1 cellular context compared by ENCODE assay signal in the genomic region with DNA sequence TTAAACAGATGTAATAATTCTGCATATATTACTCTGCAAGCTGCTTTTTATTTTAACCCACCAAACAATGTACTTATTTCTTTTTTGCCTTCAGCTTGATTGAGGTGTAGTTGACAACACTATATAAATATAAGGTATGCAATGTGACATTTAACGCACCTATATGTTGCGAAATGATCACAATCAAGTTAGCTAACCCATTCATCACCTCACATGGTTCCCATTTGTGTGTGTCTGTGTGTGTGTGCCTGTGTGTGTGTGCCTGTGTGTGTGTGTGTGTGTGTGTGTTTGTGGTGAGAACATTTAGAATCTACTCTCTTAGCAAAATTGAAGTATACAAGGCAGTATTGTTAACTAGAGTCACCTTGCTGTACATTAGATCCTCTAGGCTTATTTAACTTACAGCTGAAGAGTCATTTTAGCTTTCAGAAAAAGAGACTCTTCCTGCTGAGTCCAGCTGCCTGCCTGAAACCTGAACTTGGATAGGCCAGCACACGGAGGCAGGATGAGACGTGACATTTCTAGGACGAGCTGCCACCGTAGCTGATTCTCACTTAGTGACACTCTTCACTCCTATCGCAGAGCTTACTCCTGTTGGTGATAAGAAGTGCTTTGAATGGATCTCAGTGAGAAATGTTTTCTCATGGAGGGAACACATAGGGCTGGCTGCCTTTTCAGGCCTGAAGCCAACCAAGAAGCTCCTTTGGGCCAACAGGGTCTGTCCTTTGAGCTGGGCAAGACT.
TF ChIP-seq lines count a peak whose summit lies in the region.

No MANE protein-coding gene starts in this region.

TF ChIP-seq in K562, 482 proteins besides CTCF, POLR2A, EP300 and RAD21 (continues in another document):
- TF ChIP-seq, protein P1, sequence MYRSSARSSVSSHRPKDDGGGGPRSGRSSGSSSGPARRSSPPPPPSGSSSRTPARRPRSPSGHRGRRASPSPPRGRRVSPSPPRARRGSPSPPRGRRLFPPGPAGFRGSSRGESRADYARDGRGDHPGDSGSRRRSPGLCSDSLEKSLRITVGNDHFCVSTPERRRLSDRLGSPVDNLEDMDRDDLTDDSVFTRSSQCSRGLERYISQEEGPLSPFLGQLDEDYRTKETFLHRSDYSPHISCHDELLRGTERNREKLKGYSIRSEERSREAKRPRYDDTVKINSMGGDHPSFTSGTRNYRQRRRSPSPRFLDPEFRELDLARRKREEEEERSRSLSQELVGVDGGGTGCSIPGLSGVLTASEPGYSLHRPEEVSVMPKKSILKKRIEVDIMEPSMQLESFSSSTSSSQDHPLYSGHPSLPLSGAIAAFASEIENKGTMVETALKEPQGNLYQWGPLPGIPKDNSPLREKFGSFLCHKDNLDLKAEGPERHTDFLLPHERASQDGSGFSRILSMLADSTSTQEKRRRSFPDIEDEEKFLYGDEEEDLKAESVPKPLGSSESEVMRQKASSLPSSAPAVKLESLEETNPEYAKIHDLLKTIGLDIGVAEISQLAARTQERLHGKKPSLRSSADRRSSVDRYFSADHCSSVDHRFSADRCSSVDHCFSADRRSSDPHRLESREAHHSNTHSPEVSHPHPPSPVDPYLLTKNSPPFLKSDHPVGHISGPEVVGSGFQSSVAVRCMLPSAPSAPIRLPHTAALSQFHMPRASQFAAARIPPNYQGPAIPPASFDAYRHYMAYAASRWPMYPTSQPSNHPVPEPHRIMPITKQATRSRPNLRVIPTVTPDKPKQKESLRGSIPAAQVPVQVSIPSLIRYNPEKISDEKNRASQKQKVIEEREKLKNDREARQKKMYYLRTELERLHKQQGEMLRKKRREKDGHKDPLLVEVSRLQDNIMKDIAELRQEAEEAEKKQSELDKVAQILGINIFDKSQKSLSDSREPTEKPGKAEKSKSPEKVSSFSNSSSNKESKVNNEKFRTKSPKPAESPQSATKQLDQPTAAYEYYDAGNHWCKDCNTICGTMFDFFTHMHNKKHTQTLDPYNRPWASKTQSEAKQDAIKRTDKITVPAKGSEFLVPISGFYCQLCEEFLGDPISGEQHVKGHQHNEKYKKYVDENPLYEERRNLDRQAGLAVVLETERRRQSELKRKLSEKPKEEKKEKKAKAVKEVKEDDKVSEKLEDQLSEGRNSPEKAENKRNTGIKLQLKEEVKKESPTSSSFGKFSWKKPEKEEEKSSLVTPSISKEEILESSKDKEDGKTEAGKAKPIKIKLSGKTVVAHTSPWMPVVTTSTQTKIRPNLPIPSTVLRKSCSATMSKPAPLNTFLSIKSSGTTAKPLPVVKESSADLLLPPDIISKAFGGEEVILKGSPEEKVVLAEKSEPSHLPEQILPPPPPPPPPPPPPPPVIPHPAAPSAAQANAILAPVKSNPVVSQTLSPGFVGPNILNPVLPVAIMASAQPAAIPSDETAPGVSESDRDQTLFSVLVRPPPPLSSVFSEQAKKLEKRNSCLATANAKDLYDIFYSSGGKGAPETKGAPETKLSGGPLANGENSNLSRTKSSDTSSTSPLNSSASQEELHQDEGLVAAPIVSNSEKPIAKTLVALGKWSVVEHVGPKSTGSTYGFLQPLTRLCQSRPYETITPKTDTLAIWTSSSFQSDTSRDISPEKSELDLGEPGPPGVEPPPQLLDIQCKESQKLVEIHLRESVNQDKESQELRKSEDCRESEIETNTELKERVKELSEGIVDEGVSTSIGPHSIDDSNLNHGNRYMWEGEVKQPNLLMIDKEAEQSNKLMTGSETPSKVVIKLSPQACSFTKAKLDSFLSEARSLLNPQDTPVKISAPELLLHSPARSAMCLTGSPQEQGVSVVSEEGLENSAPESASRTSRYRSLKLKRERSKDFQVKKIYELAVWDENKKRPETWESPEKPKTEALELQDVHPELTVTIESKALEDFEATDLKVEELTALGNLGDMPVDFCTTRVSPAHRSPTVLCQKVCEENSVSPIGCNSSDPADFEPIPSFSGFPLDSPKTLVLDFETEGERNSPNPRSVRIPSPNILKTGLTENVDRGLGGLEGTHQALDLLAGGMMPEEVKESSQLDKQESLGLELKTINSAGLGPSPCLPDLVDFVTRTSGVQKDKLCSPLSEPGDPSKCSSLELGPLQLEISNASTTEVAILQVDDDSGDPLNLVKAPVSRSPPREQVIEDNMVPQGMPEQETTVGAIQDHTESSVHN (IDR thresholded peaks at IDR 0.05; ENCODE audit: borderline replicate concordance in 1 of 2, low read depth in 1 of 2), result no peak
- TF ChIP-seq EGR1 (conservative IDR thresholded peaks at IDR 0.05) (no peak), ZNF239 (CRISPR knock-in tag; IDR thresholded peaks at IDR 0.05) (no peak), ZNF174 (CRISPR knock-in tag; IDR thresholded peaks at IDR 0.05) (no peak), CBFA2T3 (IDR thresholded peaks at IDR 0.05) (no peak), RFX1 (IDR thresholded peaks at IDR 0.05) (no peak), NFRKB (IDR thresholded peaks at IDR 0.05; ENCODE audit: low read depth) (no peak), PHB (CRISPR knock-in tag; IDR thresholded peaks at IDR 0.05) (no peak), ZZZ3 (IDR thresholded peaks at IDR 0.05) (no peak), GABPB1 (CRISPR knock-in tag; IDR thresholded peaks at IDR 0.05) (no peak), SUPT5H (IDR thresholded peaks at IDR 0.05) (no peak), SIN3B (IDR thresholded peaks at IDR 0.05; ENCODE audit: low read depth) (no peak)
- TF ChIP-seq, protein P2, sequence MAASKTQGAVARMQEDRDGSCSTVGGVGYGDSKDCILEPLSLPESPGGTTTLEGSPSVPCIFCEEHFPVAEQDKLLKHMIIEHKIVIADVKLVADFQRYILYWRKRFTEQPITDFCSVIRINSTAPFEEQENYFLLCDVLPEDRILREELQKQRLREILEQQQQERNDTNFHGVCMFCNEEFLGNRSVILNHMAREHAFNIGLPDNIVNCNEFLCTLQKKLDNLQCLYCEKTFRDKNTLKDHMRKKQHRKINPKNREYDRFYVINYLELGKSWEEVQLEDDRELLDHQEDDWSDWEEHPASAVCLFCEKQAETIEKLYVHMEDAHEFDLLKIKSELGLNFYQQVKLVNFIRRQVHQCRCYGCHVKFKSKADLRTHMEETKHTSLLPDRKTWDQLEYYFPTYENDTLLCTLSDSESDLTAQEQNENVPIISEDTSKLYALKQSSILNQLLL (CRISPR knock-in tag; IDR thresholded peaks at IDR 0.05; ENCODE audit: borderline replicate concordance), result no peak
- TF ChIP-seq, protein P3, sequence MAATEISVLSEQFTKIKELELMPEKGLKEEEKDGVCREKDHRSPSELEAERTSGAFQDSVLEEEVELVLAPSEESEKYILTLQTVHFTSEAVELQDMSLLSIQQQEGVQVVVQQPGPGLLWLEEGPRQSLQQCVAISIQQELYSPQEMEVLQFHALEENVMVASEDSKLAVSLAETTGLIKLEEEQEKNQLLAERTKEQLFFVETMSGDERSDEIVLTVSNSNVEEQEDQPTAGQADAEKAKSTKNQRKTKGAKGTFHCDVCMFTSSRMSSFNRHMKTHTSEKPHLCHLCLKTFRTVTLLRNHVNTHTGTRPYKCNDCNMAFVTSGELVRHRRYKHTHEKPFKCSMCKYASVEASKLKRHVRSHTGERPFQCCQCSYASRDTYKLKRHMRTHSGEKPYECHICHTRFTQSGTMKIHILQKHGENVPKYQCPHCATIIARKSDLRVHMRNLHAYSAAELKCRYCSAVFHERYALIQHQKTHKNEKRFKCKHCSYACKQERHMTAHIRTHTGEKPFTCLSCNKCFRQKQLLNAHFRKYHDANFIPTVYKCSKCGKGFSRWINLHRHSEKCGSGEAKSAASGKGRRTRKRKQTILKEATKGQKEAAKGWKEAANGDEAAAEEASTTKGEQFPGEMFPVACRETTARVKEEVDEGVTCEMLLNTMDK (IDR thresholded peaks at IDR 0.05; ENCODE audit: borderline replicate concordance, insufficient read depth, low read depth, low read length, poor library complexity, severe bottlenecking), result no peak
- TF ChIP-seq, protein P4, sequence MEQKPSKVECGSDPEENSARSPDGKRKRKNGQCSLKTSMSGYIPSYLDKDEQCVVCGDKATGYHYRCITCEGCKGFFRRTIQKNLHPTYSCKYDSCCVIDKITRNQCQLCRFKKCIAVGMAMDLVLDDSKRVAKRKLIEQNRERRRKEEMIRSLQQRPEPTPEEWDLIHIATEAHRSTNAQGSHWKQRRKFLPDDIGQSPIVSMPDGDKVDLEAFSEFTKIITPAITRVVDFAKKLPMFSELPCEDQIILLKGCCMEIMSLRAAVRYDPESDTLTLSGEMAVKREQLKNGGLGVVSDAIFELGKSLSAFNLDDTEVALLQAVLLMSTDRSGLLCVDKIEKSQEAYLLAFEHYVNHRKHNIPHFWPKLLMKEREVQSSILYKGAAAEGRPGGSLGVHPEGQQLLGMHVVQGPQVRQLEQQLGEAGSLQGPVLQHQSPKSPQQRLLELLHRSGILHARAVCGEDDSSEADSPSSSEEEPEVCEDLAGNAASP (IDR thresholded peaks at IDR 0.05), result no peak
- TF ChIP-seq, protein P5, sequence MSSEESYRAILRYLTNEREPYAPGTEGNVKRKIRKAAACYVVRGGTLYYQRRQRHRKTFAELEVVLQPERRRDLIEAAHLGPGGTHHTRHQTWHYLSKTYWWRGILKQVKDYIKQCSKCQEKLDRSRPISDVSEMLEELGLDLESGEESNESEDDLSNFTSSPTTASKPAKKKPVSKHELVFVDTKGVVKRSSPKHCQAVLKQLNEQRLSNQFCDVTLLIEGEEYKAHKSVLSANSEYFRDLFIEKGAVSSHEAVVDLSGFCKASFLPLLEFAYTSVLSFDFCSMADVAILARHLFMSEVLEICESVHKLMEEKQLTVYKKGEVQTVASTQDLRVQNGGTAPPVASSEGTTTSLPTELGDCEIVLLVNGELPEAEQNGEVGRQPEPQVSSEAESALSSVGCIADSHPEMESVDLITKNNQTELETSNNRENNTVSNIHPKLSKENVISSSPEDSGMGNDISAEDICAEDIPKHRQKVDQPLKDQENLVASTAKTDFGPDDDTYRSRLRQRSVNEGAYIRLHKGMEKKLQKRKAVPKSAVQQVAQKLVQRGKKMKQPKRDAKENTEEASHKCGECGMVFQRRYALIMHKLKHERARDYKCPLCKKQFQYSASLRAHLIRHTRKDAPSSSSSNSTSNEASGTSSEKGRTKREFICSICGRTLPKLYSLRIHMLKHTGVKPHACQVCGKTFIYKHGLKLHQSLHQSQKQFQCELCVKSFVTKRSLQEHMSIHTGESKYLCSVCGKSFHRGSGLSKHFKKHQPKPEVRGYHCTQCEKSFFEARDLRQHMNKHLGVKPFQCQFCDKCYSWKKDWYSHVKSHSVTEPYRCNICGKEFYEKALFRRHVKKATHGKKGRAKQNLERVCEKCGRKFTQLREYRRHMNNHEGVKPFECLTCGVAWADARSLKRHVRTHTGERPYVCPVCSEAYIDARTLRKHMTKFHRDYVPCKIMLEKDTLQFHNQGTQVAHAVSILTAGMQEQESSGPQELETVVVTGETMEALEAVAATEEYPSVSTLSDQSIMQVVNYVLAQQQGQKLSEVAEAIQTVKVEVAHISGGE (CRISPR knock-in tag; IDR thresholded peaks at IDR 0.05), result no peak
- TF ChIP-seq, protein P6, sequence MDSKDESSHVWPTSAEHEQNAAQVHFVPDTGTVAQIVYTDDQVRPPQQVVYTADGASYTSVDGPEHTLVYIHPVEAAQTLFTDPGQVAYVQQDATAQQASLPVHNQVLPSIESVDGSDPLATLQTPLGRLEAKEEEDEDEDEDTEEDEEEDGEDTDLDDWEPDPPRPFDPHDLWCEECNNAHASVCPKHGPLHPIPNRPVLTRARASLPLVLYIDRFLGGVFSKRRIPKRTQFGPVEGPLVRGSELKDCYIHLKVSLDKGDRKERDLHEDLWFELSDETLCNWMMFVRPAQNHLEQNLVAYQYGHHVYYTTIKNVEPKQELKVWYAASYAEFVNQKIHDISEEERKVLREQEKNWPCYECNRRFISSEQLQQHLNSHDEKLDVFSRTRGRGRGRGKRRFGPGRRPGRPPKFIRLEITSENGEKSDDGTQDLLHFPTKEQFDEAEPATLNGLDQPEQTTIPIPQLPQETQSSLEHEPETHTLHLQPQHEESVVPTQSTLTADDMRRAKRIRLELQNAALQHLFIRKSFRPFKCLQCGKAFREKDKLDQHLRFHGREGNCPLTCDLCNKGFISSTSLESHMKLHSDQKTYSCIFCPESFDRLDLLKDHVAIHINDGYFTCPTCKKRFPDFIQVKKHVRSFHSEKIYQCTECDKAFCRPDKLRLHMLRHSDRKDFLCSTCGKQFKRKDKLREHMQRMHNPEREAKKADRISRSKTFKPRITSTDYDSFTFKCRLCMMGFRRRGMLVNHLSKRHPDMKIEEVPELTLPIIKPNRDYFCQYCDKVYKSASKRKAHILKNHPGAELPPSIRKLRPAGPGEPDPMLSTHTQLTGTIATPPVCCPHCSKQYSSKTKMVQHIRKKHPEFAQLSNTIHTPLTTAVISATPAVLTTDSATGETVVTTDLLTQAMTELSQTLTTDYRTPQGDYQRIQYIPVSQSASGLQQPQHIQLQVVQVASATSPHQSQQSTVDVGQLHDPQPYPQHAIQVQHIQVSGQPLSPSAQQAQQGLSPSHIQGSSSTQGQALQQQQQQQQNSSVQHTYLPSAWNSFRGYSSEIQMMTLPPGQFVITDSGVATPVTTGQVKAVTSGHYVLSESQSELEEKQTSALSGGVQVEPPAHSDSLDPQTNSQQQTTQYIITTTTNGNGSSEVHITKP (IDR thresholded peaks at IDR 0.05; ENCODE audit: partially characterized antibody), result no peak
